ENCODE assay signal across 27 cellular contexts in the genomic region with DNA sequence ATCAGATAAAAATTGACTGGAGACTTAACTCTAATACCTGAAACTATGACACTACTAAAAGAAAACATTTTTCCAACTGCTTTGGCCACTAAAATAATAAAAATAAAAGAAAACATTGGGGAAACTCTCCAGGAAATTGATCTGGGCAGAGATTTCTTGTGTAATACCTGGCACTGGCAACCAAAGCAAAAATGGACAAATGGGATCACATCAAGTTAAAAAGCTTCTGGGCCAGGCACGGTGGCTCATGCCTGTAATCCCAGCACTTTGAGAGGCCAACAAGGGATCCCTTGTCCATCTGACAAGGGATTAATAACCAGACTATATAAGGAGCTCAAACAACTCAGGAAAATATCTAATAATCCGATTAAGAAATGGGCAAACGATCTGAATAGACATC.
"Had no signal": no experiment of that assay in that cellular context is flagged by ENCODE, and none has a peak within 500 bp of the region (broad histone marks: within the 10 kb centered on the region; RNA-seq: fewer than 3 reads in every experiment).

No MANE protein-coding gene starts in this region.

- H3K27ac Mint-ChIP-seq: activated CD4-positive, alpha-beta memory T cell treated with anti-CD3 and anti-CD28 coated beads, Interleukin-2, amount 10 ng/mL, durations not matched to agents 7 days and 5 days; activated CD4-positive, alpha-beta T cell treated with anti-CD3 and anti-CD28 coated beads, Interleukin-2, amount 10 ng/mL, durations not matched to agents 7 days and 5 days; activated naive CD4-positive, alpha-beta T cell treated with anti-CD3 and anti-CD28 coated beads for 36 hours; activated T-cell treated with anti-CD3 and anti-CD28 coated beads, Interleukin-2, amount 50 U/mL, for 24 hours; endodermal cell had no signal

- H3K4me3 Mint-ChIP-seq: activated CD4-positive, alpha-beta memory T cell treated with anti-CD3 and anti-CD28 coated beads, Interleukin-2, amount 10 ng/mL, durations not matched to agents 7 days and 5 days; activated CD4-positive, alpha-beta T cell treated with anti-CD3 and anti-CD28 coated beads, Interleukin-2, amount 10 ng/mL, durations not matched to agents 7 days and 5 days; activated naive CD4-positive, alpha-beta T cell treated with anti-CD3 and anti-CD28 coated beads for 36 hours; activated T-cell treated with anti-CD3 and anti-CD28 coated beads, Interleukin-2, amount 50 U/mL, for 24 hours; activated T-cell treated with anti-CD3 and anti-CD28 coated beads, Interleukin-2, amount 50 U/mL, for 72 hours; endodermal cell had no signal

- ATAC-seq: activated naive CD4-positive, alpha-beta T cell treated with anti-CD3 and anti-CD28 coated beads, Interleukin-2, amount 50 U/mL, for 72 hours; activated T-cell treated with anti-CD3 and anti-CD28 coated beads, Interleukin-2, amount 50 U/mL, for 72 hours; body of pancreas; esophagus mucosa; heart left ventricle had no signal

- H3K4me1 Mint-ChIP-seq: activated CD4-positive, alpha-beta memory T cell treated with anti-CD3 and anti-CD28 coated beads, Interleukin-2, amount 10 ng/mL, durations not matched to agents 7 days and 5 days; endodermal cell had no signal

- H3K27me3 Mint-ChIP-seq: activated CD4-positive, alpha-beta memory T cell treated with anti-CD3 and anti-CD28 coated beads, Interleukin-2, amount 10 ng/mL, durations not matched to agents 7 days and 5 days; activated T-cell treated with anti-CD3 and anti-CD28 coated beads, Interleukin-2, amount 50 U/mL, for 24 hours had no signal

- DNase-seq: activated CD4-positive, alpha-beta memory T cell treated with anti-CD3 and anti-CD28 coated beads, Interleukin-2, amount 10 ng/mL, durations not matched to agents 7 days and 5 days; activated CD4-positive, alpha-beta T cell treated with anti-CD3 and anti-CD28 coated beads for 1 hour; activated CD4-positive, alpha-beta T cell treated with anti-CD3 and anti-CD28 coated beads for 4 hours; activated CD4-positive, alpha-beta T cell treated with anti-CD3 and anti-CD28 coated beads, Interleukin-2, amount 10 ng/mL, durations not matched to agents 7 days and 5 days; activated CD4-positive, alpha-beta T cell treated with anti-CD3 and anti-CD28 coated beads, Interleukin-2, amount 50 U/mL, for 4 hours; activated CD8-positive, alpha-beta memory T cell treated with anti-CD3 and anti-CD28 coated beads, Interleukin-2, amount 50 U/mL, for 48 hours; activated effector memory CD4-positive, alpha-beta T cell treated with Interleukin-2 at 50 U/mL for 16 hours; activated gamma-delta T cell treated with Interleukin-2 at 50 U/mL for 16 hours; activated naive CD4-positive, alpha-beta T cell treated with anti-CD3 and anti-CD28 coated beads for 36 hours; activated T-cell treated with anti-CD3 and anti-CD28 coated beads for 4 hours; activated T-cell treated with anti-CD3 and anti-CD28 coated beads, Interleukin-2, amount 50 U/mL, for 24 hours; activated T-cell treated with anti-CD3 and anti-CD28 coated beads, Interleukin-2, amount 50 U/mL, for 72 hours; adrenal gland; amygdala; aorta; body of pancreas; caudate nucleus; cerebellar nuclear complex; colonic mucosa; effector memory CD4-positive, alpha-beta T cell; endodermal cell; foreskin fibroblast; glutamatergic neuron; heart left ventricle; T-helper 2 cell had no signal
